ENCODE assay signal across 1 cellular context in genomic region chr4:173074501-173074946, GRCh38.
A peak's percentile ranks its signal among the peaks of the same experiment; 100 is the strongest.
TF ChIP-seq lines count a peak whose summit lies in the region.

No MANE protein-coding gene starts in this region.

TF ChIP-seq in H1, 55 proteins besides CTCF, POLR2A, EP300 and RAD21 (continued from another document):
- TF ChIP-seq YY1 (IDR thresholded peaks at IDR 0.05; ENCODE audit: low read depth, low read length) (no peak; the same call in 1 of the 2 replicates), SP1 (IDR thresholded peaks at IDR 0.05; ENCODE audit: low read depth, low read length) (0 out of 2 replicates have a peak, but pooled peaks have one; percentile 40), POLR2AphosphoS5 (IDR thresholded peaks at IDR 0.05; ENCODE audit: low read depth, low read length) (no peak), JUND (IDR thresholded peaks at IDR 0.05; ENCODE audit: low read length) (peak; percentile 93), CHD7 (IDR thresholded peaks at IDR 0.05; ENCODE audit: insufficient replicate concordance, low read length) (no peak), CBX8 (IDR thresholded peaks at IDR 0.05; ENCODE audit: borderline replicate concordance, low read depth, low read length) (no peak), RNF2 (IDR thresholded peaks at IDR 0.05; ENCODE audit: borderline replicate concordance, low read depth, low read length, missing control alignments, poor library complexity, severe bottlenecking) (no peak), BRCA1 (IDR thresholded peaks at IDR 0.05; ENCODE audit: low read depth, low read length) (no peak), RXRA (IDR thresholded peaks at IDR 0.05; ENCODE audit: insufficient read depth, low read depth, low read length) (no peak), MAX (IDR thresholded peaks at IDR 0.05) (peak; percentile 95), BCL11A (IDR thresholded peaks at IDR 0.05; ENCODE audit: low read depth in 2 of 2, low read length in 2 of 2) (peak; percentile 24 to 83), SP4 (IDR thresholded peaks at IDR 0.05; ENCODE audit: low read length) (no peak), RFX5 (IDR thresholded peaks at IDR 0.05; ENCODE audit: borderline replicate concordance, low read depth, low read length) (no peak), SRF (IDR thresholded peaks at IDR 0.05; ENCODE audit: low read depth, low read length) (no peak), TAF7 (optimal IDR thresholded peaks at IDR 0.05; ENCODE audit: borderline replicate concordance, low read depth, low read length) (no peak), KDM1A (IDR thresholded peaks at IDR 0.05; ENCODE audit: borderline replicate concordance, low read length) (no peak), GABPA (IDR thresholded peaks at IDR 0.05; ENCODE audit: borderline replicate concordance, insufficient read depth, low read length) (no peak), TAF1 (IDR thresholded peaks at IDR 0.05; ENCODE audit: low read depth, low read length) (no peak), EZH2 (IDR thresholded peaks at IDR 0.05; ENCODE audit: low read depth, low read length, severe bottlenecking) (no peak), POU5F1 (IDR thresholded peaks at IDR 0.05; ENCODE audit: low read depth, low read length) (no peak), SUZ12 (IDR thresholded peaks at IDR 0.05; ENCODE audit: low read length) (no peak), SIN3A (conservative IDR thresholded peaks at IDR 0.05 in 1 of 2, IDR thresholded peaks at IDR 0.05 in 1 of 2; ENCODE audit: low read depth in 1 of 2, low read length in 2 of 2) (peak; percentile 69 to 92; a peak in 2 of 4 replicates), USF2 (IDR thresholded peaks at IDR 0.05; ENCODE audit: low read length) (no peak), CEBPB (IDR thresholded peaks at IDR 0.05; ENCODE audit: low read depth, low read length) (peak; percentile 98), NRF1 (IDR thresholded peaks at IDR 0.05; ENCODE audit: low read depth, low read length) (no peak), HDAC2 (IDR thresholded peaks at IDR 0.05; ENCODE audit: borderline replicate concordance in 1 of 2, low read depth in 2 of 2, low read length in 2 of 2) (peak; percentile 59 to 93; a peak in 3 of 4 replicates), ATF2 (IDR thresholded peaks at IDR 0.05; ENCODE audit: low read length) (peak; percentile 87; the same call in 1 of the 2 replicates), NANOG (IDR thresholded peaks at IDR 0.05; ENCODE audit: insufficient read depth, low read depth, low read length, poor library complexity, severe bottlenecking) (peak; percentile 90), CHD2 (IDR thresholded peaks at IDR 0.05; ENCODE audit: low read length) (0 out of 2 replicates have a peak, but pooled peaks have one; percentile 4), TBP (IDR thresholded peaks at IDR 0.05; ENCODE audit: low read depth, low read length) (0 out of 2 replicates have a peak, but pooled peaks have one; percentile 6), JUN (IDR thresholded peaks at IDR 0.05; ENCODE audit: low read depth, low read length) (peak; percentile 77; the same call in 1 of the 2 replicates), SIRT6 (IDR thresholded peaks at IDR 0.05; ENCODE audit: low read length) (no peak), ASH2L (IDR thresholded peaks at IDR 0.05; ENCODE audit: low read length) (no peak), TCF12 (IDR thresholded peaks at IDR 0.05; ENCODE audit: low read depth, low read length) (peak; percentile 98), SIX5 (IDR thresholded peaks at IDR 0.05; ENCODE audit: low read depth, low read length) (no peak), MAFK (IDR thresholded peaks at IDR 0.05; ENCODE audit: low read depth, low read length) (no peak; the same call in 1 of the 2 replicates), KDM5A (IDR thresholded peaks at IDR 0.05; ENCODE audit: low read length) (no peak), SAP30 (IDR thresholded peaks at IDR 0.05; ENCODE audit: insufficient read depth, insufficient replicate concordance, low read length) (peak; percentile 29), FOSL1 (IDR thresholded peaks at IDR 0.05; ENCODE audit: insufficient read depth, low read depth, low read length) (no peak), SP2 (IDR thresholded peaks at IDR 0.05; ENCODE audit: low read length) (no peak), ZNF274 (IDR thresholded peaks at IDR 0.05; ENCODE audit: borderline replicate concordance, extremely low read depth, low read length) (no peak), E2F6 (IDR thresholded peaks at IDR 0.05) (peak; percentile 93), CTBP2 (IDR thresholded peaks at IDR 0.05; ENCODE audit: borderline replicate concordance, insufficient read depth, insufficient read length, low read length) (peak; percentile 57)
